In the genomic region with DNA sequence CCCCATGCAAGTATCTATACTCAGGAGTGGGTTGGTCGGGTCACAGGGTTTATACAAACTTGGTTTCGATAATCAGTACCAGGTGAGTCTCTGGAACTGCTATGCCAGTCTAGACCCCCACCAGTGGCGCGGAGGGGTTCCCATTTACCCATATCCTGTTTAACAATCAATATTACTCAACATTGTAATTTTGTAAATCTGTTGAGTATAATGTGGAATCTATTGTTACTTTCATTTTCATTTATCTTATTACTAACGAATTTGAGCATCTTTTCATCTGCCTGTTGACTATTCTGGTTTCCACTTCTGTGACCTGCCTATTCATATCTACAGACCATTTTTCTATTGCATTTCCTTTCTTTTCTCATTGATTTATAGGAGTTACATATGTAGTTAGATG, we compare ENCODE assay signal across 1 cellular context.
TF ChIP-seq lines count a peak whose summit lies in the region.

No MANE protein-coding gene starts in this region.

TF ChIP-seq in A549, 52 proteins besides CTCF, POLR2A, EP300 and RAD21 (continued from another document):
- TF ChIP-seq, protein P1, sequence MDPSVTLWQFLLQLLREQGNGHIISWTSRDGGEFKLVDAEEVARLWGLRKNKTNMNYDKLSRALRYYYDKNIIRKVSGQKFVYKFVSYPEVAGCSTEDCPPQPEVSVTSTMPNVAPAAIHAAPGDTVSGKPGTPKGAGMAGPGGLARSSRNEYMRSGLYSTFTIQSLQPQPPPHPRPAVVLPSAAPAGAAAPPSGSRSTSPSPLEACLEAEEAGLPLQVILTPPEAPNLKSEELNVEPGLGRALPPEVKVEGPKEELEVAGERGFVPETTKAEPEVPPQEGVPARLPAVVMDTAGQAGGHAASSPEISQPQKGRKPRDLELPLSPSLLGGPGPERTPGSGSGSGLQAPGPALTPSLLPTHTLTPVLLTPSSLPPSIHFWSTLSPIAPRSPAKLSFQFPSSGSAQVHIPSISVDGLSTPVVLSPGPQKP (IDR thresholded peaks at IDR 0.05; ENCODE audit: low read depth, low read length): no peak
- TF ChIP-seq MYC (IDR thresholded peaks at IDR 0.05; ENCODE audit: borderline replicate concordance, low read length) (no peak), FOXS1 (CRISPR knock-in tag; IDR thresholded peaks at IDR 0.05) (no peak), CBX2 (IDR thresholded peaks at IDR 0.05; ENCODE audit: borderline replicate concordance, low read depth) (no peak), ESRRA (IDR thresholded peaks at IDR 0.05; ENCODE audit: borderline replicate concordance, low read length) (no peak), HEYL (CRISPR knock-in tag; IDR thresholded peaks at IDR 0.05) (no peak), HDAC2 (IDR thresholded peaks at IDR 0.05) (no peak), CHD2 (IDR thresholded peaks at IDR 0.05; ENCODE audit: low read length, partially characterized antibody) (no peak), MAX (IDR thresholded peaks at IDR 0.05) (no peak), NR3C1 (IDR thresholded peaks at IDR 0.05) (no peak), EHMT2 (IDR thresholded peaks at IDR 0.05; ENCODE audit: low read depth) (no peak), KDM5A (IDR thresholded peaks at IDR 0.05) (no peak), KDM1A (IDR thresholded peaks at IDR 0.05; ENCODE audit: low read depth) (no peak), SREBF2 (IDR thresholded peaks at IDR 0.05) (no peak)
